In genomic region chr11:59849551-59849950, GRCh38 we compare ENCODE assay signal across 7 cellular contexts. TPM values are rescaled to one million over a fixed set of nuclear protein-coding genes. Genes with fewer than 3 reads are reported as not detected.
"Had no signal": no experiment of that assay in that cellular context is flagged by ENCODE, and none has a peak within 500 bp of the region (broad histone marks: within the 10 kb centered on the region; RNA-seq: fewer than 3 reads in every experiment).

No MANE protein-coding gene starts in this region.

RNA-seq across cellular contexts. Expression of gene CBLIF, which starts 4.3 kb away (rescaled TPM):
- total RNA-seq: GM23248, H4, H7, HepG2, HFFc6, HT1080 had no signal
- polyA plus RNA-seq: GM23248, HepG2, IgD-negative memory B cell had no signal

RNA-seq across cellular contexts. Expression of gene TCN1, which starts 16.7 kb away (rescaled TPM):
- total RNA-seq: GM23248, H4, H7, HepG2, HFFc6 had no signal
- polyA plus RNA-seq: GM23248, HepG2, IgD-negative memory B cell had no signal

RNA-seq across cellular contexts. Expression of gene OOSP3, which starts 29.0 kb away (rescaled TPM):
- total RNA-seq: GM23248, H4, H7, HepG2, HFFc6 had no signal
- polyA plus RNA-seq: GM23248, HepG2, IgD-negative memory B cell had no signal
